11 cellular contexts compared by ENCODE assay signal in genomic region chr4:78667764-78668163, GRCh38.
DNase-seq lines count a peak whose midpoint lies in the region; ATAC-seq and TF ChIP-seq lines count a peak whose summit lies in the region.
"Had no signal": no experiment of that assay in that cellular context is flagged by ENCODE, and none has a peak within 500 bp of the region (broad histone marks: within the 10 kb centered on the region; RNA-seq: fewer than 3 reads in every experiment).

No MANE protein-coding gene starts in this region.

- TF ChIP-seq POLR2A in gastroesophageal sphincter (IDR thresholded peaks at IDR 0.05) (no peak), breast epithelium (IDR thresholded peaks at IDR 0.05) (no peak)

- H3K36me3 ChIP-seq in ACC112 (ENCODE audit: insufficient read depth, low read length): no peaks in the 10 kb centered on the region
- no peaks in the 10 kb centered on the region for H3K36me3 ChIP-seq in gastroesophageal sphincter
- no peaks in the 10 kb centered on the region for H3K36me3 ChIP-seq in breast epithelium

- H2AFZ ChIP-seq in ACC112 (ENCODE audit: low read length, unreplicated experiment): peak overlapping the region; percentile 52

- H3K4me1 ChIP-seq in ACC112 (ENCODE audit: control insufficient read depth, insufficient read depth, low read length, unreplicated experiment) (peaks cover 15% of the 10 kb centered on the region), gastroesophageal sphincter (peaks cover 6 to 44% (median 6%) of the 10 kb centered on the region in 3 donors), breast epithelium (no peaks in the 10 kb centered on the region)

- intact Hi-C loops in breast epithelium (cut with DNase I; ENCODE audit: low total_unique reads): no loop called here

- TF ChIP-seq CTCF in gastroesophageal sphincter (IDR thresholded peaks at IDR 0.05) (no peak), breast epithelium (IDR thresholded peaks at IDR 0.05) (no peak), RWPE1 (conservative IDR thresholded peaks at IDR 0.05; ENCODE audit: low read depth) (no peak)

- peak; percentile 77 for ATAC-seq in GM18907 (IDR thresholded peaks at IDR 0.05; ENCODE audit: unreplicated experiment)
- peak; percentile 94 for ATAC-seq in HG02678 (IDR thresholded peaks at IDR 0.05; ENCODE audit: unreplicated experiment)
- no peak for ATAC-seq in gastroesophageal sphincter

- TF ChIP-seq EP300 in gastroesophageal sphincter (IDR thresholded peaks at IDR 0.05): no peak

- CTCF ChIA-PET in RWPE1 (lab: Yijun Ruan, JAX): no interaction called here

- 82 to 91% methylated on average over 2 of the region's 2 CpGs for WGBS in gastroesophageal sphincter (ENCODE audit: low coverage in 1 of 2), 2 donors

- H3K27me3 ChIP-seq in ACC112 (ENCODE audit: insufficient read depth, low read length) (no peaks in the 10 kb centered on the region), gastroesophageal sphincter (no peaks in the 10 kb centered on the region), breast epithelium (no peaks in the 10 kb centered on the region)

- H3K4me3 ChIP-seq in ACC112 (ENCODE audit: low read depth, low read length) (no peak overlapping the region), gastroesophageal sphincter (no peak overlapping the region), breast epithelium (no peak overlapping the region)
- H3K4me3 ChIP-seq: SK-N-MC had no signal

- no peaks in the 10 kb centered on the region for H3K79me2 ChIP-seq in ACC112 (ENCODE audit: control insufficient read depth, insufficient read depth, low read length, unreplicated experiment)

- H3K27ac ChIP-seq in ACC112 (ENCODE audit: low read depth, low read length): no peak overlapping the region
- H3K27ac ChIP-seq in gastroesophageal sphincter: peak overlapping the region in 1 of 4 donors; percentile 12
- no peak overlapping the region for H3K27ac ChIP-seq in breast epithelium
- H3K27ac ChIP-seq in RWPE1: no peak overlapping the region
- H3K27ac ChIP-seq: SK-N-MC had no signal

- peak; percentile 34 to 41 for DNase-seq in Kasumi-1 (lab: John Stamatoyannopoulos, UW)
- DNase-seq in SK-N-DZ (ENCODE audit: low spot score): no peak
- DNase-seq in breast epithelium (ENCODE audit: low spot score in 2 of 2): no peak
- DNase-seq in RWPE1 (ENCODE audit: low spot score): no peak
- DNase-seq: CD4-positive, CD25-positive, alpha-beta regulatory T cell; NCI-H1694 had no signal

- H3K9me3 ChIP-seq in gastroesophageal sphincter: no peaks in the 10 kb centered on the region
- no peaks in the 10 kb centered on the region for H3K9me3 ChIP-seq in breast epithelium

- POLR2A ChIA-PET in RWPE1 (lab: Yijun Ruan, JAX; ENCODE audit: low non-redundant PET): no interaction called here

Comparison
In these comparisons a context has a peak if more than half of its experiments do, and no peak if none do; other contexts are left out.
1. DNase-seq: peak in Kasumi-1 (2 of 2); none in SK-N-DZ (single experiment), breast epithelium (0 of 2) and RWPE1 (single experiment).